1 cellular context compared by ENCODE assay signal in genomic region chr18:35291166-35291565, GRCh38.
TF ChIP-seq lines count a peak whose summit lies in the region.

No MANE protein-coding gene starts in this region.

TF ChIP-seq in SK-N-SH, 30 proteins besides CTCF, POLR2A, EP300 and RAD21 (continued from another document):
- TF ChIP-seq REST (IDR thresholded peaks at IDR 0.05; ENCODE audit: low read depth, low read length) (no peak), YY1 (IDR thresholded peaks at IDR 0.05; ENCODE audit: low read depth) (no peak), PBX3 (IDR thresholded peaks at IDR 0.05) (no peak)
